ENCODE assay signal across 8 cellular contexts in genomic region chr3:41117398-41117870, GRCh38.
A peak's percentile ranks its signal among the peaks of the same experiment; 100 is the strongest.
DNase-seq lines count a peak whose midpoint lies in the region; ATAC-seq and TF ChIP-seq lines count a peak whose summit lies in the region.

No MANE protein-coding gene starts in this region.

- H3K4me1 ChIP-seq in transverse colon: peaks cover 3 to 37% (median 15%) of the 10 kb centered on the region in 4 donors

- no peak for TF ChIP-seq EP300 in transverse colon (IDR thresholded peaks at IDR 0.05; ENCODE audit: low read depth)

- H3K9me3 Mint-ChIP-seq in activated T-helper 1 cell treated with anti-CD3 and anti-CD28 coated beads, Interleukin-12 subunit alpha, Interleukin-12 subunit beta, Interleukin-2, Interleukin-4 antibody, amounts not matched to agents 30 ng/mL and 10 ng/mL and 1 ng/mL, durations not matched to agents 14 hours and 24 hours and 36 hours: no peaks in the 10 kb centered on the region

- intact Hi-C loops in activated T-helper 1 cell treated with anti-CD3 and anti-CD28 coated beads, Interleukin-12 subunit alpha, Interleukin-12 subunit beta, Interleukin-2, Interleukin-4 antibody, amounts not matched to agents 30 ng/mL and 10 ng/mL and 1 ng/mL, durations not matched to agents 14 hours and 24 hours and 36 hours (cut with micrococcal nuclease): loop anchor here (1.0 to 5.0 kb wide), 4 partner anchors 70 to 790 kb away; partner anchors contain the start of gene CTNNB1
- intact Hi-C loops in transverse colon (cut with DNase I; ENCODE audit: low total_unique reads): no loop called here

- H3K36me3 ChIP-seq in transverse colon: no peaks in the 10 kb centered on the region

- WGBS in transverse colon (ENCODE audit: low coverage in 1 of 2), 2 donors: 29% methylated on average over 12 of the region's 15 CpGs; no CpG with 5 or more reads in 1 of the 2 donors

- H3K4me1 Mint-ChIP-seq in activated T-helper 1 cell treated with anti-CD3 and anti-CD28 coated beads, Interleukin-12 subunit alpha, Interleukin-12 subunit beta, Interleukin-2, Interleukin-4 antibody, amounts not matched to agents 30 ng/mL and 10 ng/mL and 1 ng/mL, durations not matched to agents 14 hours and 24 hours and 36 hours (ENCODE audit: low read depth): peaks cover 24% of the 10 kb centered on the region

- no peaks in the 10 kb centered on the region for H3K9me3 ChIP-seq in transverse colon

- ATAC-seq in GM19035 (IDR thresholded peaks at IDR 0.05; ENCODE audit: unreplicated experiment): peak; percentile 94
- peak; percentile 63 for ATAC-seq in HG03280 (IDR thresholded peaks at IDR 0.05; ENCODE audit: unreplicated experiment)

- no peak overlapping the region for H3K4me3 ChIP-seq in fibroblast of villous mesenchyme (ENCODE audit: low read depth, low read length)
- no peak overlapping the region for H3K4me3 ChIP-seq in transverse colon

- no peaks in the 10 kb centered on the region for H3K36me3 Mint-ChIP-seq in activated T-helper 1 cell treated with anti-CD3 and anti-CD28 coated beads, Interleukin-12 subunit alpha, Interleukin-12 subunit beta, Interleukin-2, Interleukin-4 antibody, amounts not matched to agents 30 ng/mL and 10 ng/mL and 1 ng/mL, durations not matched to agents 14 hours and 24 hours and 36 hours (ENCODE audit: low read depth)

- TF ChIP-seq CTCF in fibroblast of villous mesenchyme (IDR thresholded peaks at IDR 0.05; ENCODE audit: insufficient read depth, low read depth, low read length) (no peak), transverse colon (IDR thresholded peaks at IDR 0.05) (peak in 4 of 5 experiments; percentile 7 to 38 (median 18))

- H3K4me3 Mint-ChIP-seq in activated T-helper 1 cell treated with anti-CD3 and anti-CD28 coated beads, Interleukin-12 subunit alpha, Interleukin-12 subunit beta, Interleukin-2, Interleukin-4 antibody, amounts not matched to agents 30 ng/mL and 10 ng/mL and 1 ng/mL, durations not matched to agents 14 hours and 24 hours and 36 hours: no peak overlapping the region

- no peaks in the 10 kb centered on the region for H3K27me3 ChIP-seq in transverse colon

- peak; percentile 80 for DNase-seq in AG08395 (ENCODE audit: low spot score)
- DNase-seq in activated T-helper 1 cell treated with anti-CD3 and anti-CD28 coated beads, Interleukin-12 subunit alpha, Interleukin-12 subunit beta, Interleukin-2, Interleukin-4 antibody, amounts not matched to agents 30 ng/mL and 10 ng/mL and 1 ng/mL, durations not matched to agents 14 hours and 24 hours and 36 hours (ENCODE audit: low spot score): peak; percentile 70
- peak; percentile 98 for DNase-seq in fibroblast of villous mesenchyme (ENCODE audit: low read depth)
- DNase-seq in pons (ENCODE audit: low spot score): peak; percentile 95
- DNase-seq in transverse colon: peak; percentile 90

- peak overlapping the region; percentile 43 to 51 (median 48) for H3K27ac ChIP-seq in transverse colon

- TF ChIP-seq POLR2A in transverse colon (IDR thresholded peaks at IDR 0.05): no peak

- H3K27me3 Mint-ChIP-seq in activated T-helper 1 cell treated with anti-CD3 and anti-CD28 coated beads, Interleukin-12 subunit alpha, Interleukin-12 subunit beta, Interleukin-2, Interleukin-4 antibody, amounts not matched to agents 30 ng/mL and 10 ng/mL and 1 ng/mL, durations not matched to agents 14 hours and 24 hours and 36 hours (ENCODE audit: insufficient read depth): no peaks in the 10 kb centered on the region

- in situ Hi-C loops in transverse colon (cut with MboI; ENCODE audit: low pct_ligation_motif_present in 1 of 4, low pct_unique_long_range_greater_than_20kb in 1 of 4, low sequenced_read_pairs in 3 of 4): no loop called here

- H3K27ac Mint-ChIP-seq in activated T-helper 1 cell treated with anti-CD3 and anti-CD28 coated beads, Interleukin-12 subunit alpha, Interleukin-12 subunit beta, Interleukin-2, Interleukin-4 antibody, amounts not matched to agents 30 ng/mL and 10 ng/mL and 1 ng/mL, durations not matched to agents 14 hours and 24 hours and 36 hours: peak overlapping the region; percentile 67

TF ChIP-seq in PFSK-1, 5 proteins besides CTCF, POLR2A, EP300 and RAD21:
- no peak for TF ChIP-seq SIN3A (IDR thresholded peaks at IDR 0.05; ENCODE audit: borderline replicate concordance, insufficient read depth, low read length)
- TF ChIP-seq, protein P1, sequence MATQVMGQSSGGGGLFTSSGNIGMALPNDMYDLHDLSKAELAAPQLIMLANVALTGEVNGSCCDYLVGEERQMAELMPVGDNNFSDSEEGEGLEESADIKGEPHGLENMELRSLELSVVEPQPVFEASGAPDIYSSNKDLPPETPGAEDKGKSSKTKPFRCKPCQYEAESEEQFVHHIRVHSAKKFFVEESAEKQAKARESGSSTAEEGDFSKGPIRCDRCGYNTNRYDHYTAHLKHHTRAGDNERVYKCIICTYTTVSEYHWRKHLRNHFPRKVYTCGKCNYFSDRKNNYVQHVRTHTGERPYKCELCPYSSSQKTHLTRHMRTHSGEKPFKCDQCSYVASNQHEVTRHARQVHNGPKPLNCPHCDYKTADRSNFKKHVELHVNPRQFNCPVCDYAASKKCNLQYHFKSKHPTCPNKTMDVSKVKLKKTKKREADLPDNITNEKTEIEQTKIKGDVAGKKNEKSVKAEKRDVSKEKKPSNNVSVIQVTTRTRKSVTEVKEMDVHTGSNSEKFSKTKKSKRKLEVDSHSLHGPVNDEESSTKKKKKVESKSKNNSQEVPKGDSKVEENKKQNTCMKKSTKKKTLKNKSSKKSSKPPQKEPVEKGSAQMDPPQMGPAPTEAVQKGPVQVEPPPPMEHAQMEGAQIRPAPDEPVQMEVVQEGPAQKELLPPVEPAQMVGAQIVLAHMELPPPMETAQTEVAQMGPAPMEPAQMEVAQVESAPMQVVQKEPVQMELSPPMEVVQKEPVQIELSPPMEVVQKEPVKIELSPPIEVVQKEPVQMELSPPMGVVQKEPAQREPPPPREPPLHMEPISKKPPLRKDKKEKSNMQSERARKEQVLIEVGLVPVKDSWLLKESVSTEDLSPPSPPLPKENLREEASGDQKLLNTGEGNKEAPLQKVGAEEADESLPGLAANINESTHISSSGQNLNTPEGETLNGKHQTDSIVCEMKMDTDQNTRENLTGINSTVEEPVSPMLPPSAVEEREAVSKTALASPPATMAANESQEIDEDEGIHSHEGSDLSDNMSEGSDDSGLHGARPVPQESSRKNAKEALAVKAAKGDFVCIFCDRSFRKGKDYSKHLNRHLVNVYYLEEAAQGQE (IDR thresholded peaks at IDR 0.05; ENCODE audit: insufficient read depth in 1 of 2, low read depth in 2 of 2, low read length in 2 of 2): no peak
- peak; percentile 25 for TF ChIP-seq FOXP2 (optimal IDR thresholded peaks at IDR 0.05; ENCODE audit: borderline replicate concordance, extremely low read depth, extremely low read length, insufficient read depth)
- TF ChIP-seq POLR2AphosphoS5 (IDR thresholded peaks at IDR 0.05; ENCODE audit: low read depth, low read length): no peak
- no peak for TF ChIP-seq TAF1 (IDR thresholded peaks at IDR 0.05; ENCODE audit: borderline replicate concordance, insufficient read depth, low read length)
